Comparison of ENCODE assay signal across 8 cellular contexts in genomic region chr3:42906905-42907183, GRCh38. TPM values are rescaled to one million over a fixed set of nuclear protein-coding genes. Genes with fewer than 3 reads are reported as not detected.
DNase-seq lines count a peak whose midpoint lies in the region; ATAC-seq and TF ChIP-seq lines count a peak whose summit lies in the region.

No MANE protein-coding gene starts in this region.

- intact Hi-C loops in esophagus squamous epithelium (cut with DNase I), result no loop called here
- intact Hi-C loops in ovary (cut with DNase I), result no loop called here
- intact Hi-C loops in aorta (cut with DNase I), result no loop called here

- DNase-seq in stimulated activated naive CD8-positive, alpha-beta T cell treated with anti-CD3 and anti-CD28 coated beads, Interleukin-15, Interleukin-2, amounts not matched to agents 100 U/mL and 50 U/mL, for 24 hours, result no peak
- DNase-seq in esophagus squamous epithelium (lab: John Stamatoyannopoulos, UW) (no peak), ovary (no peak), aorta (no peak), HT-29 (ENCODE audit: low spot score) (no peak)

- H3K36me3 Mint-ChIP-seq in stimulated activated naive CD8-positive, alpha-beta T cell treated with anti-CD3 and anti-CD28 coated beads, Interleukin-15, Interleukin-2, amounts not matched to agents 100 ng/mL and 50 ng/mL, for 24 hours (ENCODE audit: low read depth), result peaks cover 12% of the 10 kb centered on the region

- TF ChIP-seq POLR2A in esophagus squamous epithelium (IDR thresholded peaks at IDR 0.05) (no peak), ovary (IDR thresholded peaks at IDR 0.05) (no peak)

- peaks cover 0 to 10% (median 0%) of the 10 kb centered on the region in 4 donors for H3K27me3 ChIP-seq in esophagus squamous epithelium
- no peaks in the 10 kb centered on the region for H3K27me3 ChIP-seq in ovary
- no peaks in the 10 kb centered on the region for H3K27me3 ChIP-seq in aorta (ENCODE audit: control insufficient read depth in 1 of 2, insufficient read depth in 2 of 2, low read length in 1 of 2)

- H3K4me3 ChIP-seq in esophagus squamous epithelium, result peak overlapping the region in 3 of 4 donors; percentile 51 to 76 (median 70)
- H3K4me3 ChIP-seq in ovary, result peak overlapping the region; percentile 76
- peak overlapping the region; percentile 29 to 41 for H3K4me3 ChIP-seq in aorta (ENCODE audit: low read length in 2 of 2)

- H3K4me1 Mint-ChIP-seq in stimulated activated naive CD8-positive, alpha-beta T cell treated with anti-CD3 and anti-CD28 coated beads, Interleukin-15, Interleukin-2, amounts not matched to agents 100 ng/mL and 50 ng/mL, for 24 hours (ENCODE audit: low read depth), result peaks cover 11% of the 10 kb centered on the region

- H3K4me1 ChIP-seq in esophagus squamous epithelium (peaks cover 0 to 26% (median 7%) of the 10 kb centered on the region in 3 donors), ovary (ENCODE audit: insufficient read depth) (peaks cover 5% of the 10 kb centered on the region), aorta (ENCODE audit: control insufficient read depth in 1 of 2, insufficient read depth in 2 of 2, low read length in 2 of 2) (no peaks in the 10 kb centered on the region)

- peaks cover 0 to 40% (median 0%) of the 10 kb centered on the region in 3 donors for H3K36me3 ChIP-seq in esophagus squamous epithelium
- peaks cover 2% of the 10 kb centered on the region for H3K36me3 ChIP-seq in ovary
- H3K36me3 ChIP-seq in aorta (ENCODE audit: control insufficient read depth in 1 of 2, insufficient read depth in 2 of 2, low read length in 1 of 2), result peaks cover 2 to 11% of the 10 kb centered on the region in 2 donors

- H3K27me3 Mint-ChIP-seq in stimulated activated naive CD8-positive, alpha-beta T cell treated with anti-CD3 and anti-CD28 coated beads, Interleukin-15, Interleukin-2, amounts not matched to agents 100 ng/mL and 50 ng/mL, for 24 hours, result peaks cover 42% of the 10 kb centered on the region

- H3K9me3 ChIP-seq in esophagus squamous epithelium (peaks cover 0 to 21% (median 6%) of the 10 kb centered on the region in 3 donors), ovary (peaks cover 0 to 16% of the 10 kb centered on the region in 2 donors), aorta (ENCODE audit: control insufficient read depth, low read length) (no peaks in the 10 kb centered on the region)

- H3K27ac Mint-ChIP-seq in stimulated activated naive CD8-positive, alpha-beta T cell treated with anti-CD3 and anti-CD28 coated beads, Interleukin-15, Interleukin-2, amounts not matched to agents 100 ng/mL and 50 ng/mL, for 24 hours, result no peak overlapping the region

- ATAC-seq in stimulated activated naive CD8-positive, alpha-beta T cell treated with anti-CD3 and anti-CD28 coated beads, Interleukin-15, Interleukin-2, amounts not matched to agents 100 U/mL and 50 U/mL, for 24 hours, result no peak
- ATAC-seq in aorta (ENCODE audit: low FRiP score), result peak; percentile 26
- no peak for ATAC-seq in GM21447 (IDR thresholded peaks at IDR 0.05; ENCODE audit: unreplicated experiment)
- no peak for ATAC-seq in GM21723 (IDR thresholded peaks at IDR 0.05; ENCODE audit: unreplicated experiment)

- TF ChIP-seq EP300 in ovary (IDR thresholded peaks at IDR 0.05), result no peak

- H3K9me3 Mint-ChIP-seq in stimulated activated naive CD8-positive, alpha-beta T cell treated with anti-CD3 and anti-CD28 coated beads, Interleukin-15, Interleukin-2, amounts not matched to agents 100 ng/mL and 50 ng/mL, for 24 hours, result peaks cover 23% of the 10 kb centered on the region

- 76 to 85% methylated on average over 3 of the region's 3 CpGs for WGBS in esophagus squamous epithelium, 2 donors
- 81 to 87% (median 83%) methylated on average over 3 of the region's 3 CpGs for WGBS in ovary, 3 donors
- WGBS in aorta, 2 donors, result 45 to 52% methylated on average over 3 of the region's 3 CpGs

- H3K4me3 Mint-ChIP-seq in stimulated activated naive CD8-positive, alpha-beta T cell treated with anti-CD3 and anti-CD28 coated beads, Interleukin-15, Interleukin-2, amounts not matched to agents 100 ng/mL and 50 ng/mL, for 24 hours, result peak overlapping the region; percentile 17

- H3K27ac ChIP-seq in esophagus squamous epithelium (peak overlapping the region in 3 of 4 donors; percentile 69 to 80 (median 73)), ovary (no peak overlapping the region), aorta (ENCODE audit: low read depth in 1 of 2, low read length in 2 of 2) (no peak overlapping the region)

- TF ChIP-seq CTCF in esophagus squamous epithelium (IDR thresholded peaks at IDR 0.05) (no peak), ovary (IDR thresholded peaks at IDR 0.05) (no peak)

RNA-seq across cellular contexts. Expression of gene ZNF662, which starts 0.9 kb away (rescaled TPM):
- total RNA-seq in esophagus squamous epithelium (1 to 10 TPM; 1.9 to 7.6 (median 2.8) TPM), ovary (10 to 100 TPM in 5 of 7 donors, 1 to 10 TPM in 2; 9.0 to 29.8 (median 24.6) TPM), aorta (10 to 100 TPM; 13.0 to 18.1 TPM)
- polyA plus RNA-seq in ovary (10 to 100 TPM in 1 of 2 donors, 1 to 10 TPM in 1; 8.1 to 11.1 TPM), aorta (1 to 10 TPM; 1.0 to 9.8 TPM)
- total RNA-seq in HT-29 (2014; rRNA removed; shearing (Covaris generic)), result not detected in 2 replicates

RNA-seq across cellular contexts. Expression of gene CYP8B1, which starts 31.2 kb away (rescaled TPM):
- total RNA-seq in esophagus squamous epithelium (not detected), ovary (under 1 TPM in 2 of 7 donors, not detected in 5; 0.05 to 0.46 TPM), aorta (not detected)
- polyA plus RNA-seq in ovary (not detected), aorta (under 1 TPM in 1 of 2 donors, not detected in 1; 0.10 TPM)
- total RNA-seq in HT-29 (2014; rRNA removed; shearing (Covaris generic)), result not detected in 2 replicates

Comparison
In these comparisons a context has a peak if more than half of its experiments do, and no peak if none do; other contexts are left out.
1. H3K27ac ChIP-seq: peak in esophagus squamous epithelium (3 of 4); none in ovary (0 of 2) and aorta (0 of 2).
2. Peak in every context shown above with its lines, with median percentiles within 50 percentile points of each other: H3K4me3 ChIP-seq.